In genomic region chr12:110120878-110121277, GRCh38 we compare ENCODE assay signal across 18 cellular contexts. TPM values are rescaled to one million over a fixed set of nuclear protein-coding genes. Genes with fewer than 3 reads are reported as not detected.
DNase-seq lines count a peak whose midpoint lies in the region; ATAC-seq and TF ChIP-seq lines count a peak whose summit lies in the region.
"Had no signal": no experiment of that assay in that cellular context is flagged by ENCODE, and none has a peak within 500 bp of the region (broad histone marks: within the 10 kb centered on the region; RNA-seq: fewer than 3 reads in every experiment).

No MANE protein-coding gene starts in this region.

- H3F3A ChIP-seq in PC-9 (ENCODE audit: insufficient read depth, low read depth): no peaks in the 10 kb centered on the region

- H3K36me3 Mint-ChIP-seq in activated CD8-positive, alpha-beta memory T cell treated with anti-CD3 and anti-CD28 coated beads, Interleukin-2, amount 10 ng/mL, durations not matched to agents 7 days and 5 days: no peaks in the 10 kb centered on the region
- no peaks in the 10 kb centered on the region for H3K36me3 Mint-ChIP-seq in activated CD8-positive, alpha-beta T cell treated with anti-CD3 and anti-CD28 coated beads for 36 hours (ENCODE audit: low read depth)
- H3K36me3 Mint-ChIP-seq: CD8-positive, alpha-beta T cell had no signal

- no peak overlapping the region for H2AFZ ChIP-seq in PC-9
- H2AFZ ChIP-seq: GM23338 had no signal

- no peaks in the 10 kb centered on the region for H3K9me3 ChIP-seq in tibial artery
- H3K9me3 ChIP-seq in heart left ventricle: no peaks in the 10 kb centered on the region
- no peaks in the 10 kb centered on the region for H3K9me3 ChIP-seq in PC-9 (ENCODE audit: insufficient read depth, low read depth)
- H3K9me3 ChIP-seq: A549, BLaER1 had no signal

- H4K20me1 ChIP-seq in PC-9 (ENCODE audit: insufficient read depth): no peaks in the 10 kb centered on the region
- H4K20me1 ChIP-seq: BLaER1 had no signal

- H3K27ac Mint-ChIP-seq in activated CD8-positive, alpha-beta memory T cell treated with anti-CD3 and anti-CD28 coated beads, Interleukin-2, amount 10 ng/mL, durations not matched to agents 7 days and 5 days: no peak overlapping the region
- no peak overlapping the region for H3K27ac Mint-ChIP-seq in activated CD8-positive, alpha-beta T cell treated with anti-CD3 and anti-CD28 coated beads for 36 hours
- H3K27ac Mint-ChIP-seq: CD8-positive, alpha-beta T cell; GM23338 had no signal

- H3K4me1 ChIP-seq in tibial artery (peaks cover 0 to 51% (median 30%) of the 10 kb centered on the region in 4 donors), heart left ventricle (peaks cover 0 to 29% (median 19%) of the 10 kb centered on the region in 12 donors), PC-9 (replicated peaks; ENCODE audit: insufficient read depth) (peaks cover 16% of the 10 kb centered on the region)

- POLR2A ChIA-PET in activated CD8-positive, alpha-beta T cell treated with anti-CD3 and anti-CD28 coated beads for 36 hours (lab: Charles Lee): no interaction called here
- POLR2A ChIA-PET in PC-9 (lab: Charles Lee; ENCODE audit: unreplicated experiment): no interaction called here

- BruUV-seq in PC-9 (replicated peaks; lab: Mats Ljungman, UMichigan): no TSS peak

- H3K27me3 ChIP-seq in tibial artery (no peaks in the 10 kb centered on the region), heart left ventricle (no peaks in the 10 kb centered on the region), PC-9 (ENCODE audit: insufficient read depth, low read depth) (no peaks in the 10 kb centered on the region)
- H3K27me3 ChIP-seq: BLaER1 had no signal

- 83 to 87% (median 85%) methylated on average over 8 of the region's 8 CpGs for WGBS in heart left ventricle, 4 donors

- H3K9me2 ChIP-seq in PC-9 (ENCODE audit: insufficient read depth): no peaks in the 10 kb centered on the region

- TF ChIP-seq CTCF in fibroblast of the aortic adventitia (IDR thresholded peaks at IDR 0.05; ENCODE audit: insufficient read depth, low read length): no peak
- TF ChIP-seq CTCF in tibial artery (IDR thresholded peaks at IDR 0.05): no peak
- TF ChIP-seq CTCF in activated CD8-positive, alpha-beta T cell treated with anti-CD3 and anti-CD28 coated beads for 36 hours (IDR thresholded peaks at IDR 0.05): no peak
- no peak for TF ChIP-seq CTCF in heart left ventricle (IDR thresholded peaks at IDR 0.05)
- no peak for TF ChIP-seq CTCF in PC-9 (conservative IDR thresholded peaks at IDR 0.05)

- no peak overlapping the region for H3K4me3 ChIP-seq in fibroblast of the aortic adventitia (ENCODE audit: low read depth, low read length)
- no peak overlapping the region for H3K4me3 ChIP-seq in tibial artery
- H3K4me3 ChIP-seq in heart left ventricle: no peak overlapping the region
- no peak overlapping the region for H3K4me3 ChIP-seq in PC-9
- H3K4me3 ChIP-seq: A549, BLaER1, GM23338 had no signal

- intact Hi-C loops in tibial artery (cut with DNase I; ENCODE audit: low total_unique reads): no loop called here
- intact Hi-C loops in activated CD8-positive, alpha-beta T cell treated with anti-CD3 and anti-CD28 coated beads for 36 hours (cut with micrococcal nuclease): no loop called here
- intact Hi-C loops in heart left ventricle (cut with DNase I): loop anchor here in 1 of 10 donors (5.0 kb wide), 1 partner anchor 101 kb away; no protein-coding TSS in a partner anchor
- intact Hi-C loops in PC-9 (cut with micrococcal nuclease; ENCODE audit: unreplicated experiment): no loop called here

- H3K27ac ChIP-seq in tibial artery (peak overlapping the region; percentile 11 to 88), heart left ventricle (no peak overlapping the region), PC-9 (no peak overlapping the region)
- H3K27ac ChIP-seq: 22Rv1, BLaER1, HL-60 had no signal

- H3K36me3 ChIP-seq in tibial artery: no peaks in the 10 kb centered on the region
- no peaks in the 10 kb centered on the region for H3K36me3 ChIP-seq in heart left ventricle
- no peaks in the 10 kb centered on the region for H3K36me3 ChIP-seq in PC-9 (ENCODE audit: low read depth)
- H3K36me3 ChIP-seq: BLaER1 had no signal

- peaks cover 13% of the 10 kb centered on the region; the same call in 1 of the 2 replicates for H3K79me2 ChIP-seq in PC-9 (ENCODE audit: low read depth)

- no peak for TF ChIP-seq POLR2A in heart left ventricle (IDR thresholded peaks at IDR 0.05)

- H3K4me2 ChIP-seq in PC-9: no peak overlapping the region
- H3K4me2 ChIP-seq: A549, BLaER1, GM23338 had no signal

- H3K9me3 Mint-ChIP-seq in activated CD8-positive, alpha-beta memory T cell treated with anti-CD3 and anti-CD28 coated beads, Interleukin-2, amount 10 ng/mL, durations not matched to agents 7 days and 5 days (ENCODE audit: low read depth): no peaks in the 10 kb centered on the region
- no peaks in the 10 kb centered on the region for H3K9me3 Mint-ChIP-seq in activated CD8-positive, alpha-beta T cell treated with anti-CD3 and anti-CD28 coated beads for 36 hours
- H3K9me3 Mint-ChIP-seq: CD8-positive, alpha-beta T cell; GM23338 had no signal

- no peak for ATAC-seq in activated CD8-positive, alpha-beta memory T cell treated with anti-CD3 and anti-CD28 coated beads, Interleukin-2, amount 10 ng/mL, durations not matched to agents 7 days and 5 days
- no peak for ATAC-seq in activated CD8-positive, alpha-beta T cell treated with anti-CD3 and anti-CD28 coated beads for 36 hours
- no peak for ATAC-seq in heart left ventricle
- ATAC-seq: A549; CD8-positive, alpha-beta T cell; GM23338 had no signal

- CTCF ChIA-PET in activated CD8-positive, alpha-beta memory T cell treated with anti-CD3 and anti-CD28 coated beads, Interleukin-2, amount 10 ng/mL, durations not matched to agents 7 days and 5 days (lab: Charles Lee): interaction anchor here (0.7 kb wide), 1 partner anchor 123 kb away, joined by 3 read pairs; no protein-coding TSS in a partner anchor
- CTCF ChIA-PET in activated CD8-positive, alpha-beta T cell treated with anti-CD3 and anti-CD28 coated beads for 36 hours (lab: Charles Lee): interaction anchor here (0.6 to 0.8 kb wide), 2 partner anchors 21 to 65 kb away, joined by 3 read pairs; no protein-coding TSS in a partner anchor
- CTCF ChIA-PET in PC-9 (lab: Charles Lee): no interaction called here

- H3K27me3 Mint-ChIP-seq in activated CD8-positive, alpha-beta memory T cell treated with anti-CD3 and anti-CD28 coated beads, Interleukin-2, amount 10 ng/mL, durations not matched to agents 7 days and 5 days: peaks cover 44% of the 10 kb centered on the region
- H3K27me3 Mint-ChIP-seq in activated CD8-positive, alpha-beta T cell treated with anti-CD3 and anti-CD28 coated beads for 36 hours: peaks cover 10% of the 10 kb centered on the region

- H3K4me1 Mint-ChIP-seq in activated CD8-positive, alpha-beta memory T cell treated with anti-CD3 and anti-CD28 coated beads, Interleukin-2, amount 10 ng/mL, durations not matched to agents 7 days and 5 days: peaks cover 7% of the 10 kb centered on the region
- H3K4me1 Mint-ChIP-seq in activated CD8-positive, alpha-beta T cell treated with anti-CD3 and anti-CD28 coated beads for 36 hours (ENCODE audit: low read depth): peaks cover 7% of the 10 kb centered on the region

- DNase-seq in activated CD8-positive, alpha-beta memory T cell treated with anti-CD3 and anti-CD28 coated beads for 24 hours: peak; percentile 41
- no peak for DNase-seq in activated CD8-positive, alpha-beta memory T cell treated with anti-CD3 and anti-CD28 coated beads, Interleukin-2, amount 10 ng/mL, durations not matched to agents 7 days and 5 days
- peak; percentile 60 for DNase-seq in fibroblast of the aortic adventitia (ENCODE audit: low read depth)
- DNase-seq in tibial artery: no peak
- DNase-seq in activated CD8-positive, alpha-beta T cell treated with anti-CD3 and anti-CD28 coated beads for 36 hours: no peak
- DNase-seq in heart left ventricle: no peak
- no peak for DNase-seq in PC-9
- DNase-seq: CD8-positive, alpha-beta T cell; DMS 273 treated with DMSO at 0.1 percent for 48 hours; DMS53; DND-41; HCEC 1CT; IMR-90 had no signal

- no peak overlapping the region for H3K4me3 Mint-ChIP-seq in activated CD8-positive, alpha-beta memory T cell treated with anti-CD3 and anti-CD28 coated beads, Interleukin-2, amount 10 ng/mL, durations not matched to agents 7 days and 5 days
- no peak overlapping the region for H3K4me3 Mint-ChIP-seq in activated CD8-positive, alpha-beta T cell treated with anti-CD3 and anti-CD28 coated beads for 36 hours
- H3K4me3 Mint-ChIP-seq: CD8-positive, alpha-beta T cell; GM23338 had no signal

RNA-seq across cellular contexts. Expression of gene IFT81, which starts 3.3 kb away (rescaled TPM):
- total RNA-seq in activated CD8-positive, alpha-beta memory T cell treated with anti-CD3 and anti-CD28 coated beads, Interleukin-2, amount 10 ng/mL, durations not matched to agents 7 days and 5 days: 1 to 10 TPM; 1.4 to 2.2 TPM
- total RNA-seq in fibroblast of the aortic adventitia (ENCODE audit: low replicate concordance) (20.4 and 30.8 TPM in 2 replicates), heart left ventricle (1 to 10 TPM; 6.1 to 9.8 (median 8.9) TPM), PC-9 (2021) (12.4 and 19.3 TPM in 2 replicates)
- 1 to 10 TPM; 1.8 to 2.8 TPM for total RNA-seq in activated CD8-positive, alpha-beta T cell treated with anti-CD3 and anti-CD28 coated beads for 36 hours
- 1 to 10 TPM; 4.3 to 6.7 TPM for polyA plus RNA-seq in heart left ventricle

Comparison
In these comparisons a context has a peak if more than half of its experiments do, and no peak if none do; other contexts are left out.
1. DNase-seq: peak in activated CD8-positive, alpha-beta memory T cell treated with anti-CD3 and anti-CD28 coated beads for 24 hours (single experiment) and fibroblast of the aortic adventitia (single experiment); none in activated CD8-positive, alpha-beta memory T cell treated with anti-CD3 and anti-CD28 coated beads, Interleukin-2, amount 10 ng/mL, durations not matched to agents 7 days and 5 days (single experiment), tibial artery (0 of 2), activated CD8-positive, alpha-beta T cell treated with anti-CD3 and anti-CD28 coated beads for 36 hours (single experiment), heart left ventricle (0 of 5) and PC-9 (0 of 2).
2. H3K27ac ChIP-seq: peak in tibial artery (2 of 2); none in heart left ventricle (0 of 12) and PC-9 (single experiment).